Comparison of ENCODE assay signal across 21 cellular contexts in the genomic region with DNA sequence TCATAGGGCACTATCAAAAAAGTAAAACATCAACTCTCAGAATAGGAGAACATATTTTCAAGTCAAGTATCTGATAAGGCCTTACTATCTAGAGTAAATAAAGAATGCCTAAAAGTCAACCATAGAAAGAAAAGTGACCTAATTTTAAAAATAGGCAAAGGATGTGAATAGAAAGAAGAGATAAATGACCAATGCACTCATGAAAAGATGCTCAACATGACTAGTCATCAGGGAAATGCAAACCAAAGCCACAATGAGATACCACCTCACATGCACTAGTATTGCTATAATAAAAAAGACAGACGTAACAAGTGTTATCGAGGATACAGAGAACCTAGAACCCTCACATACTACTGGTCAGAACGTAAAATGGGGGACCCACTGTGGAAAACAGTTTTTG.
"Had no signal": no experiment of that assay in that cellular context is flagged by ENCODE, and none has a peak within 500 bp of the region (broad histone marks: within the 10 kb centered on the region; RNA-seq: fewer than 3 reads in every experiment).

No MANE protein-coding gene starts in this region.

- H3K4me1 Mint-ChIP-seq: naive B cell; nephron; stimulated activated naive B cell treated with anti-CD40 and anti-IgM and Interleukin-4, amounts not matched to agents 10 μg/mL and 1 μg/mL and 100 μg/mL, for 72 hours; stimulated activated naive CD8-positive, alpha-beta T cell treated with anti-CD3 and anti-CD28 coated beads, Interleukin-15, amount 100 ng/mL, for 72 hours had no signal

- H3K79me2 ChIP-seq: hepatocyte had no signal

- H3K36me3 ChIP-seq: pancreas, right lobe of liver, tibial nerve had no signal

- H3K4me3 ChIP-seq: gastroesophageal sphincter, hepatocyte, pancreas, right lobe of liver, skin epidermis, testis, tibial nerve, upper lobe of right lung, vagina had no signal

- H3K9me3 ChIP-seq: pancreas, right lobe of liver, testis, upper lobe of right lung, vagina had no signal

- H3K4me1 ChIP-seq: gastroesophageal sphincter, pancreas, right lobe of liver, testis, tibial nerve, upper lobe of right lung, vagina had no signal

- H3K4me2 ChIP-seq: hepatocyte had no signal

- H3K27ac ChIP-seq: gastroesophageal sphincter, hepatocyte, pancreas, right lobe of liver, skin epidermis, testis, tibial nerve, upper lobe of right lung, vagina had no signal

- H2AFZ ChIP-seq: hepatocyte had no signal

- H3K27me3 ChIP-seq: gastroesophageal sphincter, hepatocyte, pancreas, right lobe of liver, testis, tibial nerve, upper lobe of right lung, vagina had no signal

- DNase-seq: effector memory CD4-positive, alpha-beta T cell; head of caudate nucleus; mesendoderm; naive B cell; occipital lobe; pancreas; right lobe of liver; stimulated activated CD4-positive, alpha-beta T cell treated with anti-CD3 and anti-CD28 coated beads, Interleukin-2, amount 100 ng/mL, for 24 hours; stimulated activated CD4-positive, alpha-beta T cell treated with anti-CD3 and anti-CD28 coated beads, Interleukin-4, amount 100 ng/mL, for 4 hours; stimulated activated naive B cell treated with anti-CD40 and anti-IgM and Interleukin-4, amounts not matched to agents 10 μg/mL and 1 μg/mL and 100 μg/mL, for 72 hours; stimulated activated naive CD8-positive, alpha-beta T cell treated with anti-CD3 and anti-CD28 coated beads, Interleukin-15, amount 100 ng/mL, for 72 hours; testis; upper lobe of right lung had no signal

- H3K27ac Mint-ChIP-seq: naive B cell; nephron; progenitor cell of endocrine pancreas; stimulated activated naive B cell treated with anti-CD40 and anti-IgM and Interleukin-4, amounts not matched to agents 10 μg/mL and 1 μg/mL and 100 μg/mL, for 72 hours; stimulated activated naive CD8-positive, alpha-beta T cell treated with anti-CD3 and anti-CD28 coated beads, Interleukin-15, amount 100 ng/mL, for 72 hours had no signal

- H3K4me3 Mint-ChIP-seq: naive B cell; nephron; stimulated activated naive B cell treated with anti-CD40 and anti-IgM and Interleukin-4, amounts not matched to agents 10 μg/mL and 1 μg/mL and 100 μg/mL, for 72 hours; stimulated activated naive CD8-positive, alpha-beta T cell treated with anti-CD3 and anti-CD28 coated beads, Interleukin-15, amount 100 ng/mL, for 72 hours had no signal

- ATAC-seq: esophagus mucosa; gastroesophageal sphincter; pancreas; right lobe of liver; stimulated activated naive B cell treated with anti-CD40 and anti-IgM and Interleukin-4, amounts not matched to agents 10 μg/mL and 1 μg/mL and 100 μg/mL, for 72 hours; stimulated activated naive CD8-positive, alpha-beta T cell treated with anti-CD3 and anti-CD28 coated beads, Interleukin-15, amount 100 ng/mL, for 72 hours; upper lobe of right lung had no signal

- H3K27me3 Mint-ChIP-seq: naive B cell; progenitor cell of endocrine pancreas; stimulated activated naive B cell treated with anti-CD40 and anti-IgM and Interleukin-4, amounts not matched to agents 10 μg/mL and 1 μg/mL and 100 μg/mL, for 72 hours; stimulated activated naive CD8-positive, alpha-beta T cell treated with anti-CD3 and anti-CD28 coated beads, Interleukin-15, amount 100 ng/mL, for 72 hours had no signal
